ENCODE assay signal across 2 cellular contexts in the genomic region with DNA sequence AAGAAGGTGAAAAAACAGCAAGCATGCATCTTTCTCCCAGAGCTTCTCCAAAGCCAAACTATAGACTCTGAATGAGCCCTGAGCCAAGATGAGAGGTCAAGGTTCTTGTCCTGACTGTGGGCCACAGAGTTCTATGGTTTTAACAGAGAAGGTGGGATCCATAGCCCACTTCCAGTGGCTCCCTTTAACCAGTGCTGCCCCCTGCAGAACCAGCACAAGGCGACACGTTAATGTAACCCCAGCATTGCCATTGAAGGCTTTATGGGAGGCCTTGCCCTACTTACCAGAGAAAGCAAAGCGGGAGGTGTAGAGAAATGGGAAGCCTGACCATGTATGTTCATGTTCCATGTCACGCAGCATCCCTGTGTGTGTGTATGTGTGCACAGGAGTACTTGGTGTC.
TF ChIP-seq lines count a peak whose summit lies in the region.

No MANE protein-coding gene starts in this region.

TF ChIP-seq in GM23338, 12 proteins besides CTCF, POLR2A, EP300 and RAD21 (continues in another document):
- TF ChIP-seq, protein P1, sequence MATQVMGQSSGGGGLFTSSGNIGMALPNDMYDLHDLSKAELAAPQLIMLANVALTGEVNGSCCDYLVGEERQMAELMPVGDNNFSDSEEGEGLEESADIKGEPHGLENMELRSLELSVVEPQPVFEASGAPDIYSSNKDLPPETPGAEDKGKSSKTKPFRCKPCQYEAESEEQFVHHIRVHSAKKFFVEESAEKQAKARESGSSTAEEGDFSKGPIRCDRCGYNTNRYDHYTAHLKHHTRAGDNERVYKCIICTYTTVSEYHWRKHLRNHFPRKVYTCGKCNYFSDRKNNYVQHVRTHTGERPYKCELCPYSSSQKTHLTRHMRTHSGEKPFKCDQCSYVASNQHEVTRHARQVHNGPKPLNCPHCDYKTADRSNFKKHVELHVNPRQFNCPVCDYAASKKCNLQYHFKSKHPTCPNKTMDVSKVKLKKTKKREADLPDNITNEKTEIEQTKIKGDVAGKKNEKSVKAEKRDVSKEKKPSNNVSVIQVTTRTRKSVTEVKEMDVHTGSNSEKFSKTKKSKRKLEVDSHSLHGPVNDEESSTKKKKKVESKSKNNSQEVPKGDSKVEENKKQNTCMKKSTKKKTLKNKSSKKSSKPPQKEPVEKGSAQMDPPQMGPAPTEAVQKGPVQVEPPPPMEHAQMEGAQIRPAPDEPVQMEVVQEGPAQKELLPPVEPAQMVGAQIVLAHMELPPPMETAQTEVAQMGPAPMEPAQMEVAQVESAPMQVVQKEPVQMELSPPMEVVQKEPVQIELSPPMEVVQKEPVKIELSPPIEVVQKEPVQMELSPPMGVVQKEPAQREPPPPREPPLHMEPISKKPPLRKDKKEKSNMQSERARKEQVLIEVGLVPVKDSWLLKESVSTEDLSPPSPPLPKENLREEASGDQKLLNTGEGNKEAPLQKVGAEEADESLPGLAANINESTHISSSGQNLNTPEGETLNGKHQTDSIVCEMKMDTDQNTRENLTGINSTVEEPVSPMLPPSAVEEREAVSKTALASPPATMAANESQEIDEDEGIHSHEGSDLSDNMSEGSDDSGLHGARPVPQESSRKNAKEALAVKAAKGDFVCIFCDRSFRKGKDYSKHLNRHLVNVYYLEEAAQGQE (IDR thresholded peaks at IDR 0.05; ENCODE audit: unreplicated experiment): no peak
- TF ChIP-seq JUNB (IDR thresholded peaks at IDR 0.05; ENCODE audit: unreplicated experiment) (no peak), NANOG (IDR thresholded peaks at IDR 0.05; ENCODE audit: borderline replicate concordance) (no peak), POLR2AphosphoS5 (IDR thresholded peaks at IDR 0.05; ENCODE audit: low read depth) (no peak), ZNF114 (CRISPR knock-in tag; IDR thresholded peaks at IDR 0.05) (no peak), ZNF331 (CRISPR knock-in tag; IDR thresholded peaks at IDR 0.05; ENCODE audit: low read depth) (no peak), EZH2phosphoT487 (IDR thresholded peaks at IDR 0.05; ENCODE audit: unreplicated experiment) (no peak), CREB1 (CRISPR knock-in tag; IDR thresholded peaks at IDR 0.05; ENCODE audit: low read depth) (no peak)
- TF ChIP-seq, protein P2, sequence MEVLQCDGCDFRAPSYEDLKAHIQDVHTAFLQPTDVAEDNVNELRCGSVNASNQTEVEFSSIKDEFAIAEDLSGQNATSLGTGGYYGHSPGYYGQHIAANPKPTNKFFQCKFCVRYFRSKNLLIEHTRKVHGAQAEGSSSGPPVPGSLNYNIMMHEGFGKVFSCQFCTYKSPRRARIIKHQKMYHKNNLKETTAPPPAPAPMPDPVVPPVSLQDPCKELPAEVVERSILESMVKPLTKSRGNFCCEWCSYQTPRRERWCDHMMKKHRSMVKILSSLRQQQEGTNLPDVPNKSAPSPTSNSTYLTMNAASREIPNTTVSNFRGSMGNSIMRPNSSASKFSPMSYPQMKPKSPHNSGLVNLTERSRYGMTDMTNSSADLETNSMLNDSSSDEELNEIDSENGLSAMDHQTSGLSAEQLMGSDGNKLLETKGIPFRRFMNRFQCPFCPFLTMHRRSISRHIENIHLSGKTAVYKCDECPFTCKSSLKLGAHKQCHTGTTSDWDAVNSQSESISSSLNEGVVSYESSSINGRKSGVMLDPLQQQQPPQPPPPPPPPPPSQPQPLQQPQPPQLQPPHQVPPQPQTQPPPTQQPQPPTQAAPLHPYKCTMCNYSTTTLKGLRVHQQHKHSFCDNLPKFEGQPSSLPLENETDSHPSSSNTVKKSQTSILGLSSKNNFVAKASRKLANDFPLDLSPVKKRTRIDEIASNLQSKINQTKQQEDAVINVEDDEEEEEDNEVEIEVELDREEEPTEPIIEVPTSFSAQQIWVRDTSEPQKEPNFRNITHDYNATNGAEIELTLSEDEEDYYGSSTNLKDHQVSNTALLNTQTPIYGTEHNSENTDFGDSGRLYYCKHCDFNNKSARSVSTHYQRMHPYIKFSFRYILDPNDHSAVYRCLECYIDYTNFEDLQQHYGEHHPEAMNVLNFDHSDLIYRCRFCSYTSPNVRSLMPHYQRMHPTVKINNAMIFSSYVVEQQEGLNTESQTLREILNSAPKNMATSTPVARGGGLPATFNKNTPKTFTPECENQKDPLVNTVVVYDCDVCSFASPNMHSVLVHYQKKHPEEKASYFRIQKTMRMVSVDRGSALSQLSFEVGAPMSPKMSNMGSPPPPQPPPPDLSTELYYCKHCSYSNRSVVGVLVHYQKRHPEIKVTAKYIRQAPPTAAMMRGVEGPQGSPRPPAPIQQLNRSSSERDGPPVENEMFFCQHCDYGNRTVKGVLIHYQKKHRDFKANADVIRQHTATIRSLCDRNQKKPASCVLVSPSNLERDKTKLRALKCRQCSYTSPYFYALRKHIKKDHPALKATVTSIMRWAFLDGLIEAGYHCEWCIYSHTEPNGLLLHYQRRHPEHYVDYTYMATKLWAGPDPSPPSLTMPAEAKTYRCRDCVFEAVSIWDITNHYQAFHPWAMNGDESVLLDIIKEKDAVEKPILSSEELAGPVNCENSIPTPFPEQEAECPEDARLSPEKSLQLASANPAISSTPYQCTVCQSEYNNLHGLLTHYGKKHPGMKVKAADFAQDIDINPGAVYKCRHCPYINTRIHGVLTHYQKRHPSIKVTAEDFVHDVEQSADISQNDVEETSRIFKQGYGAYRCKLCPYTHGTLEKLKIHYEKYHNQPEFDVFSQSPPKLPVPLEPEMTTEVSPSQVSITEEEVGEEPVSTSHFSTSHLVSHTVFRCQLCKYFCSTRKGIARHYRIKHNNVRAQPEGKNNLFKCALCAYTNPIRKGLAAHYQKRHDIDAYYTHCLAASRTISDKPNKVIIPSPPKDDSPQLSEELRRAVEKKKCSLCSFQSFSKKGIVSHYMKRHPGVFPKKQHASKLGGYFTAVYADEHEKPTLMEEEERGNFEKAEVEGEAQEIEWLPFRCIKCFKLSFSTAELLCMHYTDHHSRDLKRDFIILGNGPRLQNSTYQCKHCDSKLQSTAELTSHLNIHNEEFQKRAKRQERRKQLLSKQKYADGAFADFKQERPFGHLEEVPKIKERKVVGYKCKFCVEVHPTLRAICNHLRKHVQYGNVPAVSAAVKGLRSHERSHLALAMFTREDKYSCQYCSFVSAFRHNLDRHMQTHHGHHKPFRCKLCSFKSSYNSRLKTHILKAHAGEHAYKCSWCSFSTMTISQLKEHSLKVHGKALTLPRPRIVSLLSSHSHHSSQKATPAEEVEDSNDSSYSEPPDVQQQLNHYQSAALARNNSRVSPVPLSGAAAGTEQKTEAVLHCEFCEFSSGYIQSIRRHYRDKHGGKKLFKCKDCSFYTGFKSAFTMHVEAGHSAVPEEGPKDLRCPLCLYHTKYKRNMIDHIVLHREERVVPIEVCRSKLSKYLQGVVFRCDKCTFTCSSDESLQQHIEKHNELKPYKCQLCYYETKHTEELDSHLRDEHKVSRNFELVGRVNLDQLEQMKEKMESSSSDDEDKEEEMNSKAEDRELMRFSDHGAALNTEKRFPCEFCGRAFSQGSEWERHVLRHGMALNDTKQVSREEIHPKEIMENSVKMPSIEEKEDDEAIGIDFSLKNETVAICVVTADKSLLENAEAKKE (CRISPR knock-in tag; IDR thresholded peaks at IDR 0.05): no peak
- TF ChIP-seq, protein P3, sequence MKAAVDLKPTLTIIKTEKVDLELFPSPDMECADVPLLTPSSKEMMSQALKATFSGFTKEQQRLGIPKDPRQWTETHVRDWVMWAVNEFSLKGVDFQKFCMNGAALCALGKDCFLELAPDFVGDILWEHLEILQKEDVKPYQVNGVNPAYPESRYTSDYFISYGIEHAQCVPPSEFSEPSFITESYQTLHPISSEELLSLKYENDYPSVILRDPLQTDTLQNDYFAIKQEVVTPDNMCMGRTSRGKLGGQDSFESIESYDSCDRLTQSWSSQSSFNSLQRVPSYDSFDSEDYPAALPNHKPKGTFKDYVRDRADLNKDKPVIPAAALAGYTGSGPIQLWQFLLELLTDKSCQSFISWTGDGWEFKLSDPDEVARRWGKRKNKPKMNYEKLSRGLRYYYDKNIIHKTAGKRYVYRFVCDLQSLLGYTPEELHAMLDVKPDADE (IDR thresholded peaks at IDR 0.05): no peak

TF ChIP-seq in H1, 55 proteins besides CTCF, POLR2A, EP300 and RAD21:
- TF ChIP-seq KDM5A (IDR thresholded peaks at IDR 0.05; ENCODE audit: low read length) (no peak), TBP (IDR thresholded peaks at IDR 0.05; ENCODE audit: low read depth, low read length) (no peak), BRCA1 (IDR thresholded peaks at IDR 0.05; ENCODE audit: low read depth, low read length) (no peak), GABPA (IDR thresholded peaks at IDR 0.05; ENCODE audit: borderline replicate concordance, insufficient read depth, low read length) (no peak), HDAC6 (IDR thresholded peaks at IDR 0.05; ENCODE audit: low read depth, low read length) (no peak), MAFK (IDR thresholded peaks at IDR 0.05; ENCODE audit: low read depth, low read length) (no peak), POU5F1 (IDR thresholded peaks at IDR 0.05; ENCODE audit: low read depth, low read length) (no peak), JUN (IDR thresholded peaks at IDR 0.05; ENCODE audit: low read depth, low read length) (no peak), YY1 (IDR thresholded peaks at IDR 0.05; ENCODE audit: low read depth, low read length) (no peak), SIRT6 (IDR thresholded peaks at IDR 0.05; ENCODE audit: low read length) (no peak), SAP30 (IDR thresholded peaks at IDR 0.05; ENCODE audit: insufficient read depth, insufficient replicate concordance, low read length) (no peak)
